10 cellular contexts compared by ENCODE assay signal in the genomic region with DNA sequence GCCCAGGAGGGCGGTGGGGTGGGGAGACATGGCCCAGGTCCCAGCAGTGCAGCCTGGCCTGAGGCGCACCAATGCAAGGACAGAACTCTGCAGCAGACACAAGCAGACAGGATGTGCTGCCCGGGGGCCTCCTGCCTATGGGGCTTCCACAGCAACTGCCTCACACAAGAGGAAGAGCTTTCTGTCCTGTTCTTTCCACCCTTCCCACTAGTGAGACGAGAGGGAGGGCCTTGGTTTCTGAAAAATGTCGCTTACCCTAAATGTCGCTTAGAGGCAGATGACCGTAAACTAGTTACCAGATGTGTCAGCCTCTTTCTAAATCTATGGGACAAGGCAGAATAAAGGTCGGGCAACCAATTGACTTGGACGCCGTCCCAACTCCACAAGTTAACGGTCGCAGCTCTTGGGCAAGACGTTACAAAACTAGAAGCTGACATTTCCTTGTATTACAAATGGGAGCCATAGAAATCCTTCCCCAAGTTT. TPM values are rescaled to one million over a fixed set of nuclear protein-coding genes. Genes with fewer than 3 reads are reported as not detected.
A peak's percentile ranks its signal among the peaks of the same experiment; 100 is the strongest.
DNase-seq lines count a peak whose midpoint lies in the region; ATAC-seq, FAIRE-seq and TF ChIP-seq lines count a peak whose summit lies in the region.
"Had no signal": no experiment of that assay in that cellular context is flagged by ENCODE, and none has a peak within 500 bp of the region (broad histone marks: within the 10 kb centered on the region; RNA-seq: fewer than 3 reads in every experiment).

A gene with protein sequence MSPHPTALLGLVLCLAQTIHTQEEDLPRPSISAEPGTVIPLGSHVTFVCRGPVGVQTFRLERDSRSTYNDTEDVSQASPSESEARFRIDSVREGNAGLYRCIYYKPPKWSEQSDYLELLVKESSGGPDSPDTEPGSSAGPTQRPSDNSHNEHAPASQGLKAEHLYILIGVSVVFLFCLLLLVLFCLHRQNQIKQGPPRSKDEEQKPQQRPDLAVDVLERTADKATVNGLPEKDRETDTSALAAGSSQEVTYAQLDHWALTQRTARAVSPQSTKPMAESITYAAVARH (minus strand): TSS at position 157 of the 483 bp plus-strand sequence. CDS start 127 bp downstream, at position 30.

- DNase-seq in GM06990 (ENCODE audit: extremely low read depth, insufficient read length) (peak; percentile 52), small intestine (peak; percentile 32), NCI-H510A (lab: John Stamatoyannopoulos, UW) (no peak), retina (no peak), DMS 273 (lab: John Stamatoyannopoulos, UW; ENCODE audit: unreplicated experiment) (no peak)
- peak; percentile 84 for DNase-seq in activated CD4-positive, alpha-beta T cell treated with anti-CD3 and anti-CD28 coated beads, Interleukin-2, amount 10 ng/mL, durations not matched to agents 24 days and 14 days
- no peak for DNase-seq in effector memory CD4-positive, alpha-beta T cell
- DNase-seq: testis had no signal

- intact Hi-C loops in activated CD4-positive, alpha-beta T cell treated with anti-CD3 and anti-CD28 coated beads, Interleukin-2, amount 10 ng/mL, durations not matched to agents 24 days and 14 days (cut with micrococcal nuclease), result loop anchor here (2.0 kb wide), 1 partner anchor 26 kb away; no protein-coding TSS in a partner anchor

- H3K27me3 ChIP-seq in GM06990 (replicated peaks; ENCODE audit: control insufficient read depth, insufficient read depth, low read length), result no peaks in the 10 kb centered on the region; the same call in 1 of the 2 replicates
- H3K27me3 ChIP-seq in effector memory CD4-positive, alpha-beta T cell (replicated peaks; ENCODE audit: control insufficient read depth, insufficient read depth, low read length, poor library complexity, severe bottlenecking), result no peaks in the 10 kb centered on the region
- no peaks in the 10 kb centered on the region for H3K27me3 ChIP-seq in small intestine (ENCODE audit: control insufficient read depth in 2 of 2, insufficient read depth in 2 of 2, low read length in 2 of 2)
- H3K27me3 ChIP-seq: gastrocnemius medialis, testis had no signal

- no peaks in the 10 kb centered on the region for H3K36me3 ChIP-seq in GM06990 (ENCODE audit: control insufficient read depth, insufficient read depth, low read length)
- no peaks in the 10 kb centered on the region for H3K36me3 ChIP-seq in effector memory CD4-positive, alpha-beta T cell (ENCODE audit: control insufficient read depth, insufficient read depth, low read length)
- no peaks in the 10 kb centered on the region for H3K36me3 ChIP-seq in small intestine (ENCODE audit: control insufficient read depth in 2 of 2, insufficient read depth in 2 of 2, low read length in 2 of 2)
- H3K36me3 ChIP-seq: gastrocnemius medialis had no signal

- no peaks in the 10 kb centered on the region for H3K9me3 ChIP-seq in effector memory CD4-positive, alpha-beta T cell (ENCODE audit: control insufficient read depth, low read length)
- no peaks in the 10 kb centered on the region for H3K9me3 ChIP-seq in small intestine (ENCODE audit: control insufficient read depth, low read depth)
- H3K9me3 ChIP-seq: gastrocnemius medialis, testis had no signal

- H3K27ac ChIP-seq in effector memory CD4-positive, alpha-beta T cell (ENCODE audit: insufficient read depth, low read length, poor library complexity, severe bottlenecking), result peak within 1 kb of the TSS; percentile 46
- H3K27ac ChIP-seq in small intestine (ENCODE audit: low read depth in 1 of 2, low read length in 1 of 2), result peak within 1 kb of the TSS; percentile 9 to 90
- H3K27ac ChIP-seq: testis had no signal

- peaks cover 44% of the 10 kb centered on the region for H3K4me1 ChIP-seq in effector memory CD4-positive, alpha-beta T cell (ENCODE audit: control insufficient read depth, insufficient read depth, low read length, poor library complexity, severe bottlenecking)
- H3K4me1 ChIP-seq in small intestine (ENCODE audit: control insufficient read depth in 2 of 2, insufficient read depth in 1 of 2, low read depth in 1 of 2, low read length in 1 of 2), result no peaks in the 10 kb centered on the region
- H3K4me1 ChIP-seq: gastrocnemius medialis, testis had no signal

- H3K4me3 ChIP-seq in GM06990 (replicated peaks; ENCODE audit: low read depth, low read length) (no peak within 1 kb of the TSS), small intestine (ENCODE audit: low read depth in 1 of 2, low read length in 2 of 2) (peak within 1 kb of the TSS; percentile 36 to 43)
- H3K4me3 ChIP-seq in effector memory CD4-positive, alpha-beta T cell (ENCODE audit: insufficient read depth, low read depth, low read length, poor library complexity, severe bottlenecking), result peak within 1 kb of the TSS; percentile 54
- H3K4me3 ChIP-seq: testis had no signal

- H3K27me3 Mint-ChIP-seq in activated CD4-positive, alpha-beta T cell treated with anti-CD3 and anti-CD28 coated beads, Interleukin-2, amount 10 ng/mL, durations not matched to agents 24 days and 14 days, result peaks cover 21% of the 10 kb centered on the region

- H3K36me3 Mint-ChIP-seq in activated CD4-positive, alpha-beta T cell treated with anti-CD3 and anti-CD28 coated beads, Interleukin-2, amount 10 ng/mL, durations not matched to agents 24 days and 14 days (ENCODE audit: low read depth), result peaks cover 17% of the 10 kb centered on the region

- peaks cover 56% of the 10 kb centered on the region for H3K4me1 Mint-ChIP-seq in activated CD4-positive, alpha-beta T cell treated with anti-CD3 and anti-CD28 coated beads, Interleukin-2, amount 10 ng/mL, durations not matched to agents 24 days and 14 days

- peak within 1 kb of the TSS; percentile 89 for H3K4me3 Mint-ChIP-seq in activated CD4-positive, alpha-beta T cell treated with anti-CD3 and anti-CD28 coated beads, Interleukin-2, amount 10 ng/mL, durations not matched to agents 24 days and 14 days

- no peak for ATAC-seq in HG03354 (IDR thresholded peaks at IDR 0.05; ENCODE audit: poor library complexity, severe bottlenecking, unreplicated experiment)

- H3K9me3 Mint-ChIP-seq in activated CD4-positive, alpha-beta T cell treated with anti-CD3 and anti-CD28 coated beads, Interleukin-2, amount 10 ng/mL, durations not matched to agents 24 days and 14 days, result no peaks in the 10 kb centered on the region

- no peak for FAIRE-seq in small intestine (lab: Jason Lieb, UNC)

- TF ChIP-seq CTCF in GM06990 (IDR thresholded peaks at IDR 0.05; ENCODE audit: insufficient read depth, low read length, poor library complexity, severe bottlenecking), result no peak

- 54 to 66% (median 55%) methylated on average over 13 of the region's 13 CpGs for WGBS in small intestine, 3 donors

- peak within 1 kb of the TSS; percentile 87 for H3K27ac Mint-ChIP-seq in activated CD4-positive, alpha-beta T cell treated with anti-CD3 and anti-CD28 coated beads, Interleukin-2, amount 10 ng/mL, durations not matched to agents 24 days and 14 days

RNA-seq across cellular contexts. Expression of the gene that starts here (rescaled TPM):
- total RNA-seq in activated CD4-positive, alpha-beta T cell treated with anti-CD3 and anti-CD28 coated beads, Interleukin-2, amount 10 ng/mL, durations not matched to agents 24 days and 14 days, result 5.9 and 7.7 TPM in 2 replicates
- polyA plus RNA-seq in small intestine, result 1 to 10 TPM; 2.2 to 9.6 (median 8.1) TPM

Comparison
In these comparisons a context has a peak if more than half of its experiments do, and no peak if none do; other contexts are left out.
1. DNase-seq: peak in GM06990 (single experiment), activated CD4-positive, alpha-beta T cell treated with anti-CD3 and anti-CD28 coated beads, Interleukin-2, amount 10 ng/mL, durations not matched to agents 24 days and 14 days (single experiment) and small intestine (single experiment); none in effector memory CD4-positive, alpha-beta T cell (0 of 3), NCI-H510A (single experiment), retina (single experiment) and DMS 273 (single experiment).